Comparison of ENCODE assay signal across 8 cellular contexts in genomic region chr12:90854136-90854689, GRCh38.
DNase-seq lines count a peak whose midpoint lies in the region; ATAC-seq and TF ChIP-seq lines count a peak whose summit lies in the region.

No MANE protein-coding gene starts in this region.

- intact Hi-C loops in Panc1 (cut with micrococcal nuclease; ENCODE audit: unreplicated experiment): no loop called here

- ATAC-seq in HG03575 (IDR thresholded peaks at IDR 0.05; ENCODE audit: extremely low read depth, insufficient number of reproducible peaks, low FRiP score, unreplicated experiment) (peak; percentile 59), Panc1 (no peak), esophagus mucosa (peak; percentile 78)

- CTCF ChIA-PET in Panc1 (lab: Charles Lee): interaction anchor here (0.6 kb wide), 1 partner anchor 14 kb away, joined by 7 read pairs; no protein-coding TSS in a partner anchor

- DNase-seq in SIG-M5 treated with dmso at 0.1 percent for 504 hours (lab: John Stamatoyannopoulos, UW; ENCODE audit: unreplicated experiment): peak; percentile 50
- no peak for DNase-seq in SIG-M5 (lab: John Stamatoyannopoulos, UW)
- peak; percentile 8 for DNase-seq in GM20000 (ENCODE audit: low spot score)
- no peak for DNase-seq in Panc1 (ENCODE audit: low read depth, low spot score)
- peak; percentile 5 for DNase-seq in occipital lobe (lab: John Stamatoyannopoulos, UW)
- no peak for DNase-seq in activated effector memory CD4-positive, alpha-beta T cell treated with anti-CD3 and anti-CD28 coated beads, Interleukin-2, amount 50 U/mL, for 16 hours

- no peaks in the 10 kb centered on the region for H3K27me3 ChIP-seq in Panc1 (ENCODE audit: control insufficient read depth, insufficient read depth, low read length)

- in situ Hi-C loops in Panc1 (cut with HindIII; ENCODE audit: low pct_unique_long_range_greater_than_20kb, low sequenced_read_pairs): no loop called here

- H3K4me1 ChIP-seq in Panc1 (ENCODE audit: control insufficient read depth, insufficient read depth, low read length): peaks cover 1% of the 10 kb centered on the region; the same call in 1 of the 2 replicates

- H3K36me3 ChIP-seq in Panc1 (ENCODE audit: control insufficient read depth, insufficient read depth, low read length): no peaks in the 10 kb centered on the region

- H3K4me3 ChIP-seq in Panc1 (ENCODE audit: low read depth in 2 of 2, low read length in 2 of 2): no peak overlapping the region

- BruUV-seq in Panc1 (replicated peaks; lab: Mats Ljungman, UMichigan): no TSS peak

- TF ChIP-seq CTCF in GM20000 (IDR thresholded peaks at IDR 0.05; ENCODE audit: extremely low read depth, missing control alignments): peak; percentile 40
- TF ChIP-seq CTCF in Panc1 (IDR thresholded peaks at IDR 0.05): peak; percentile 71

- POLR2A ChIA-PET in Panc1 (lab: Charles Lee): no interaction called here

- no peak overlapping the region for H3K27ac ChIP-seq in Panc1 (ENCODE audit: low read length)

- H3K9me3 ChIP-seq in Panc1 (ENCODE audit: control insufficient read depth, insufficient read depth, low read depth, low read length): no peaks in the 10 kb centered on the region

Comparison
In these comparisons a context has a peak if more than half of its experiments do, and no peak if none do; other contexts are left out.
1. DNase-seq: peak in SIG-M5 treated with dmso at 0.1 percent for 504 hours (single experiment), GM20000 (single experiment) and occipital lobe (single experiment); none in SIG-M5 (single experiment), Panc1 (single experiment) and activated effector memory CD4-positive, alpha-beta T cell treated with anti-CD3 and anti-CD28 coated beads, Interleukin-2, amount 50 U/mL, for 16 hours (single experiment).